In genomic region chr10:2658780-2659179, GRCh38 we compare ENCODE assay signal across 1 cellular context.
TF ChIP-seq lines count a peak whose summit lies in the region.

No MANE protein-coding gene starts in this region.

TF ChIP-seq in GM12878, 131 proteins besides CTCF, POLR2A, EP300 and RAD21 (continued from another document):
- TF ChIP-seq BHLHE40 (IDR thresholded peaks at IDR 0.05; ENCODE audit: borderline replicate concordance in 1 of 2, low read depth in 2 of 2, low read length in 1 of 2) (no peak), HDAC2 (IDR thresholded peaks at IDR 0.05) (no peak), BMI1 (IDR thresholded peaks at IDR 0.05; ENCODE audit: borderline replicate concordance) (no peak), TCF12 (IDR thresholded peaks at IDR 0.05; ENCODE audit: low read depth, low read length) (no peak), NR2C2 (IDR thresholded peaks at IDR 0.05; ENCODE audit: borderline replicate concordance, control insufficient read depth, insufficient read length, low read depth) (no peak), ZNF217 (IDR thresholded peaks at IDR 0.05) (no peak), ZBTB4 (CRISPR knock-in tag; IDR thresholded peaks at IDR 0.05) (no peak)
